In genomic region chr3:147410518-147411234, GRCh38 we compare ENCODE assay signal across 1 cellular context.
A peak's percentile ranks its signal among the peaks of the same experiment; 100 is the strongest.
TF ChIP-seq lines count a peak whose summit lies in the region.

No MANE protein-coding gene starts in this region.

TF ChIP-seq in H1, 55 proteins besides CTCF, POLR2A, EP300 and RAD21 (continued from another document):
- TF ChIP-seq ATF2 (IDR thresholded peaks at IDR 0.05; ENCODE audit: low read length) (no peak), RNF2 (IDR thresholded peaks at IDR 0.05; ENCODE audit: borderline replicate concordance, low read depth, low read length, missing control alignments, poor library complexity, severe bottlenecking) (peak; percentile 97), ZNF274 (IDR thresholded peaks at IDR 0.05; ENCODE audit: borderline replicate concordance, extremely low read depth, low read length) (no peak), TAF7 (optimal IDR thresholded peaks at IDR 0.05; ENCODE audit: borderline replicate concordance, low read depth, low read length) (no peak), KDM4A (IDR thresholded peaks at IDR 0.05; ENCODE audit: low read depth, low read length, severe bottlenecking) (no peak), SRF (IDR thresholded peaks at IDR 0.05; ENCODE audit: low read depth, low read length) (no peak), POU5F1 (IDR thresholded peaks at IDR 0.05; ENCODE audit: low read depth, low read length) (no peak), SIX5 (IDR thresholded peaks at IDR 0.05; ENCODE audit: low read depth, low read length) (no peak), CTBP2 (IDR thresholded peaks at IDR 0.05; ENCODE audit: borderline replicate concordance, insufficient read depth, insufficient read length, low read length) (peak; percentile 19), CHD7 (IDR thresholded peaks at IDR 0.05; ENCODE audit: insufficient replicate concordance, low read length) (no peak), CBX8 (IDR thresholded peaks at IDR 0.05; ENCODE audit: borderline replicate concordance, low read depth, low read length) (peak; percentile 87), YY1 (IDR thresholded peaks at IDR 0.05; ENCODE audit: low read depth, low read length) (peak; percentile 32; the same call in 1 of the 2 replicates), RFX5 (IDR thresholded peaks at IDR 0.05; ENCODE audit: borderline replicate concordance, low read depth, low read length) (no peak), HDAC6 (IDR thresholded peaks at IDR 0.05; ENCODE audit: low read depth, low read length) (no peak), SIRT6 (IDR thresholded peaks at IDR 0.05; ENCODE audit: low read length) (no peak), RXRA (IDR thresholded peaks at IDR 0.05; ENCODE audit: insufficient read depth, low read depth, low read length) (no peak), JUND (IDR thresholded peaks at IDR 0.05; ENCODE audit: low read length) (no peak), CEBPB (IDR thresholded peaks at IDR 0.05; ENCODE audit: low read depth, low read length) (no peak), MAX (IDR thresholded peaks at IDR 0.05) (no peak), NRF1 (IDR thresholded peaks at IDR 0.05; ENCODE audit: low read depth, low read length) (no peak), HDAC2 (IDR thresholded peaks at IDR 0.05; ENCODE audit: borderline replicate concordance in 1 of 2, low read depth in 2 of 2, low read length in 2 of 2) (no peak), TBP (IDR thresholded peaks at IDR 0.05; ENCODE audit: low read depth, low read length) (no peak), SAP30 (IDR thresholded peaks at IDR 0.05; ENCODE audit: insufficient read depth, insufficient replicate concordance, low read length) (no peak), SUZ12 (IDR thresholded peaks at IDR 0.05; ENCODE audit: low read length) (peak; percentile 99), JUN (IDR thresholded peaks at IDR 0.05; ENCODE audit: low read depth, low read length) (no peak), GTF2F1 (IDR thresholded peaks at IDR 0.05; ENCODE audit: borderline replicate concordance, low read depth, low read length) (no peak)
